Comparison of ENCODE assay signal across 8 cellular contexts in the genomic region with DNA sequence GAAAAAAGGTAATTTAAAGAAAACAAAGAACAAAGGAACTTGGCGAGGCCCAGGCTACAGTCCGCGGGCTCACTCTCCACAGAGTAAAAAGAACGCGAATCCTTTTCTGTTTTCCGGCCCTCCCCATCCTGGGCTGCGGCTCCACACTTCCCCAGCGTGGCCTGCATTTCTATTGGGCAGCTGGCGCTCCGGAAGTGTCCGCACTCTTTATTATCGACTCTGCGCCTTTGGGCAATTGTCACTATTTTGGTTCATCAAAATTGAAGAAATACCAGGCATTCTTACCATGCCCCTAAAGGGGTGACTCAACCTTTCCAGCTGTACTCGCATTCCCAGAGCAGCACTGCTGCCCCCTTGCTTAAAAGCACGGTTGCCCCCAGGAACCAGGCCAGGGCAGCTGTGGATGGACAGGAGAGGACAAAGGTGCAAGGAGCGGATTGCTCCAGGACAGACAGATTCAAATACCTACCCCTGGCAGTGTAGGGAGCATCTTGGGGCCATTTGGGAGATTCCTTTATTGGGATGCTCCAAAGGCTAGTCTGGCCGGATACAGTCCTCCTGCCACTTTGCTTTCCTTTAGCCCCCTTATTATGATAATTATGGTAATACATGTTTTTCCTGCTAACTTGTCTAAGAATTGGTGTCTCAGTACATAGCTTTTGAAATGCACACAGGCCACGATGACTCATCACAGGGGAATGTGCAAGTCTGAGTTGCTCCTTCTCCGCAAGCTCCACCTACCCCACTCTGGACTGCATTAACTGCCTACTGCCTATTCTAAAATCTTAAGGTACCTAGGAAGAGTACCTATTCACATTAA. TPM values are rescaled to one million over a fixed set of nuclear protein-coding genes. Genes with fewer than 3 reads are reported as not detected.
DNase-seq lines count a peak whose midpoint lies in the region; ATAC-seq and TF ChIP-seq lines count a peak whose summit lies in the region.

No MANE protein-coding gene starts in this region.

- H3K27me3 ChIP-seq in HAP-1 (ENCODE audit: low read depth): no peaks in the 10 kb centered on the region
- no peaks in the 10 kb centered on the region for H3K27me3 ChIP-seq in SJCRH30

- TF ChIP-seq CTCF in AG09319 (IDR thresholded peaks at IDR 0.05; ENCODE audit: low read depth, low read length): peak; percentile 35

- peak overlapping the region; percentile 87 for H3K27ac ChIP-seq in SJCRH30
- H3K27ac ChIP-seq in urinary bladder (ENCODE audit: low read depth): no peak overlapping the region

- intact Hi-C loops in Right ventricle myocardium inferior (cut with DNase I): loop anchor here (2.0 to 5.0 kb wide), 3 partner anchors 54 to 121 kb away; a partner anchor contains a TSS

- H3K27ac Mint-ChIP-seq in activated naive CD4-positive, alpha-beta T cell treated with anti-CD3 and anti-CD28 coated beads, Interleukin-2, amount 50 U/mL, for 72 hours: peak overlapping the region; percentile 88 to 91

- H3K9me3 ChIP-seq in HAP-1 (peaks cover 2% of the 10 kb centered on the region; the same call in 1 of the 2 replicates), SJCRH30 (replicated peaks) (no peaks in the 10 kb centered on the region)

- H3K4me1 ChIP-seq in HAP-1 (peaks cover 22% of the 10 kb centered on the region), SJCRH30 (peaks cover 10% of the 10 kb centered on the region), urinary bladder (ENCODE audit: insufficient read depth) (no peaks in the 10 kb centered on the region)

- in situ Hi-C loops in HAP-1 (cut with MboI; ENCODE audit: low sequenced_read_pairs): no loop called here

- ATAC-seq in activated naive CD4-positive, alpha-beta T cell treated with anti-CD3 and anti-CD28 coated beads, Interleukin-2, amount 50 U/mL, for 72 hours: peak; percentile 85 to 88
- ATAC-seq in Right ventricle myocardium inferior (peak; percentile 93), GM19395 (IDR thresholded peaks at IDR 0.05; ENCODE audit: unreplicated experiment) (no peak)

- peak overlapping the region; percentile 7 for H3K4me3 ChIP-seq in HAP-1
- H3K4me3 ChIP-seq in SJCRH30: peak overlapping the region; percentile 67
- peak overlapping the region; percentile 51 for H3K4me3 ChIP-seq in urinary bladder (ENCODE audit: low read depth, low read length)

- 15% methylated on average over 19 of the region's 19 CpGs for WGBS in urinary bladder

- H3K9me3 Mint-ChIP-seq in activated naive CD4-positive, alpha-beta T cell treated with anti-CD3 and anti-CD28 coated beads, Interleukin-2, amount 50 U/mL, for 72 hours: no peaks in the 10 kb centered on the region

- no peaks in the 10 kb centered on the region for H3K36me3 ChIP-seq in HAP-1 (replicated peaks)
- no peaks in the 10 kb centered on the region for H3K36me3 ChIP-seq in SJCRH30
- H3K36me3 ChIP-seq in urinary bladder (ENCODE audit: insufficient read depth): no peaks in the 10 kb centered on the region

- peaks cover 5 to 6% of the 10 kb centered on the region in 2 donors for H3K36me3 Mint-ChIP-seq in activated naive CD4-positive, alpha-beta T cell treated with anti-CD3 and anti-CD28 coated beads, Interleukin-2, amount 50 U/mL, for 72 hours

- DNase-seq in AG09319 (ENCODE audit: extremely low read depth, low read depth) (peak; percentile 96), HAP-1 (ENCODE audit: low spot score in 2 of 2) (peak; percentile 93 to 99), SJCRH30 (peak; percentile 92 to 94), Right ventricle myocardium inferior (ENCODE audit: missing footprints) (peak; percentile 76), pons (ENCODE audit: low spot score) (peak; percentile 34)
- peak in 1 of 2 donors; percentile 65 for DNase-seq in activated naive CD4-positive, alpha-beta T cell treated with anti-CD3 and anti-CD28 coated beads, Interleukin-2, amount 50 U/mL, for 72 hours (ENCODE audit: low spot score in 2 of 2)

RNA-seq across cellular contexts. Expression of a gene that starts 1.0 kb away (rescaled TPM):
- 16.3 and 19.0 TPM in 2 replicates for total RNA-seq in SJCRH30 (2014; rRNA removed; shearing (Covaris generic))
- total RNA-seq in activated naive CD4-positive, alpha-beta T cell treated with anti-CD3 and anti-CD28 coated beads, Interleukin-2, amount 50 U/mL, for 72 hours: 10 to 100 TPM; 11.1 to 12.0 TPM
- total RNA-seq in Right ventricle myocardium inferior (3.0 TPM), urinary bladder (35.3 TPM)
- 1.7 TPM for polyA plus RNA-seq in urinary bladder

RNA-seq across cellular contexts. Expression of a gene that starts 15.3 kb away (rescaled TPM):
- 0.28 and 0.69 TPM in 2 replicates for total RNA-seq in SJCRH30 (2014; rRNA removed; shearing (Covaris generic))
- 10 to 100 TPM; 37.9 to 41.2 TPM for total RNA-seq in activated naive CD4-positive, alpha-beta T cell treated with anti-CD3 and anti-CD28 coated beads, Interleukin-2, amount 50 U/mL, for 72 hours
- total RNA-seq in Right ventricle myocardium inferior: 6.7 TPM
- 9.5 TPM for total RNA-seq in urinary bladder
- 2.1 TPM for polyA plus RNA-seq in urinary bladder

RNA-seq across cellular contexts. Expression of a gene that starts 59.9 kb away (rescaled TPM):
- total RNA-seq in SJCRH30 (2014; rRNA removed; shearing (Covaris generic)): 16.5 and 18.6 TPM in 2 replicates
- 10 to 100 TPM; 64.6 to 96.7 TPM for total RNA-seq in activated naive CD4-positive, alpha-beta T cell treated with anti-CD3 and anti-CD28 coated beads, Interleukin-2, amount 50 U/mL, for 72 hours
- 18.1 TPM for total RNA-seq in Right ventricle myocardium inferior
- total RNA-seq in urinary bladder: 47.3 TPM
- 6.7 TPM for polyA plus RNA-seq in urinary bladder

Comparison
In these comparisons a context has a peak if more than half of its experiments do, and no peak if none do; other contexts are left out.
1. H3K4me3 ChIP-seq: peak in every context shown above with its lines; median percentile 67 in SJCRH30; 51 in urinary bladder; 7 in HAP-1.